10 cellular contexts compared by ENCODE assay signal in the genomic region with DNA sequence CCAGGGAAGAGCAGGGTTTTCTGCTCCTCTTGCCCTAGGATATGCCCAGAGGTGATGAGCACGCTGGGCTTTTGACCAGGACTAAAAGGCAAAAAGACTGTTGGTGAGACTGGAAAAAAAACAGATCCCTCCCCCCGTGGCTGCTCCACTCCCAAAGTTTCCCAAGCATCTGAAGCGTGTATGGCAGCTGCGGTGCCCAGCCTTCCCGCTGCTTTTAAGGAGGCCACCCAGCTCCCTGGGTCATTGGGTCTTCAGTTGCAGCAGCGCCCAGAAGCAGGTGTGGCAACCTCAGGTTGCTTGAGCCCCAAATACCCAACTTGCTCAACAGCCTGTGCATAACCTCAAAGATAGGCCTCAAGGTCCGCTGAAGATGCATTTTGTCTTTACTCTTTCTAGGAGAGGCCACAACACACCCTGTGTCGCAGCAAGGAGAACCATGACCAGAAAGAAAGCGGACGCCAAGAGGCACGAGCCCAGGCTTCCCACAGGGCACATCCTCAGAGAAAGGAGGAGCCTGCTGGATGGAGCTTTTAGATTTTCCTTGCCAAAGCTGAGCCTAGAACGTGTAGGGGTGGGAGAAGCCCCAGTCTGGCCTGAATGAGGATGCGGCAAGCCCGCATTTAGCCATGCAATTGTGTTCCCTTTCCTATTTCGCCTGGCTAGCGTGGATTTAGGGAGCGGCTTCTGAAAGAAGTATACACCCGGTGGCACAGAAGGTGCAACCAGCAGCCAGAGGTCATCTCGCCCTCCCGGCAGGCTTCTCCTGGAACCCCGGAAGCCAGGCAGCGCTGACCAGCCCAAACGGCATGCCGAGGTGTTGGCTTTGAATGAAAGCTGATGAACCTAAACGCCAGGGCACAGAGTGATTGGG. TPM values are rescaled to one million over a fixed set of nuclear protein-coding genes. Genes with fewer than 3 reads are reported as not detected.
DNase-seq lines count a peak whose midpoint lies in the region; ATAC-seq and TF ChIP-seq lines count a peak whose summit lies in the region.
"Had no signal": no experiment of that assay in that cellular context is flagged by ENCODE, and none has a peak within 500 bp of the region (broad histone marks: within the 10 kb centered on the region; RNA-seq: fewer than 3 reads in every experiment).

No MANE protein-coding gene starts in this region.

- H3K4me3 ChIP-seq in sigmoid colon (peak overlapping the region; percentile 1 to 54 (median 46)), Peyer's patch (peak overlapping the region in 1 of 4 donors; percentile 65)
- H3K4me3 ChIP-seq: A549 had no signal

- TF ChIP-seq POLR2A in sigmoid colon (IDR thresholded peaks at IDR 0.05) (no peak), Peyer's patch (IDR thresholded peaks at IDR 0.05) (no peak)

- H3K36me3 ChIP-seq in sigmoid colon (no peaks in the 10 kb centered on the region), Peyer's patch (no peaks in the 10 kb centered on the region)

- H3K4me1 ChIP-seq in sigmoid colon (peaks cover 0 to 20% (median 16%) of the 10 kb centered on the region in 4 donors), Peyer's patch (peaks cover 0 to 18% (median 0%) of the 10 kb centered on the region in 4 donors)

- 73 to 81% methylated on average over 25 of the region's 25 CpGs for WGBS in sigmoid colon, 2 donors

- peaks cover 17% of the 10 kb centered on the region for H3K27me3 Mint-ChIP-seq in T-helper 17 cell

- H3K4me1 Mint-ChIP-seq in T-helper 17 cell: peaks cover 16% of the 10 kb centered on the region

- no peaks in the 10 kb centered on the region for H3K9me3 ChIP-seq in T-helper 17 cell (ENCODE audit: control insufficient read depth, low read length, poor library complexity, severe bottlenecking)
- H3K9me3 ChIP-seq in sigmoid colon: no peaks in the 10 kb centered on the region
- H3K9me3 ChIP-seq in Peyer's patch: no peaks in the 10 kb centered on the region
- H3K9me3 ChIP-seq: A549 had no signal

- H3K27ac Mint-ChIP-seq in T-helper 17 cell: peak overlapping the region; percentile 68

- H3K27ac ChIP-seq in sigmoid colon (no peak overlapping the region), Peyer's patch (no peak overlapping the region)
- H3K27ac ChIP-seq: A549 had no signal

- ATAC-seq in T-helper 17 cell (no peak), GM21423 (IDR thresholded peaks at IDR 0.05; ENCODE audit: unreplicated experiment) (no peak), GM19452 (IDR thresholded peaks at IDR 0.05; ENCODE audit: unreplicated experiment) (no peak)
- ATAC-seq: A549 had no signal

- no peak for TF ChIP-seq EP300 in sigmoid colon (IDR thresholded peaks at IDR 0.05)

- H3K4me3 Mint-ChIP-seq in T-helper 17 cell: peak overlapping the region; percentile 92

- DNase-seq in NCI-H146 (lab: John Stamatoyannopoulos, UW): peak; percentile 14
- DNase-seq in NCI-H146 treated with DMSO at 0.1 percent for 48 hours (lab: John Stamatoyannopoulos, UW; ENCODE audit: unreplicated experiment): no peak
- DNase-seq in T-helper 17 cell: no peak
- peak in 31 of 42 donors; percentile 7 to 62 (median 28) for DNase-seq in head of caudate nucleus
- DNase-seq in sigmoid colon: no peak
- DNase-seq in Peyer's patch: no peak
- DNase-seq: NCI-H446 had no signal

- no peaks in the 10 kb centered on the region for H3K36me3 Mint-ChIP-seq in T-helper 17 cell (ENCODE audit: low read depth)

- TF ChIP-seq CTCF in sigmoid colon (IDR thresholded peaks at IDR 0.05): no peak
- no peak for TF ChIP-seq CTCF in Peyer's patch (IDR thresholded peaks at IDR 0.05)

- H3K27me3 ChIP-seq in sigmoid colon (no peaks in the 10 kb centered on the region), Peyer's patch (no peaks in the 10 kb centered on the region)

- intact Hi-C loops in head of caudate nucleus (cut with DNase I): loop anchor here (5.0 kb wide), 1 partner anchor 260 kb away; no protein-coding TSS in a partner anchor
- intact Hi-C loops in sigmoid colon (cut with DNase I): no loop called here

RNA-seq across cellular contexts. Expression of a gene that starts 1.9 kb away (rescaled TPM):
- 1 to 10 TPM; 1.8 to 2.2 TPM for total RNA-seq in T-helper 17 cell
- total RNA-seq in sigmoid colon: 1 to 10 TPM; 5.8 to 7.7 (median 6.6) TPM
- polyA plus RNA-seq in sigmoid colon: 1 to 10 TPM in 2 of 3 donors, under 1 TPM in 1; 0.69 to 2.6 (median 1.2) TPM
- total RNA-seq in Peyer's patch: 10 to 100 TPM in 3 of 4 donors, 1 to 10 TPM in 1; 6.7 to 24.8 (median 19.7) TPM

Comparison
In these comparisons a context has a peak if more than half of its experiments do, and no peak if none do; other contexts are left out.
1. DNase-seq: peak in NCI-H146 (single experiment) and head of caudate nucleus (31 of 42); none in NCI-H146 treated with DMSO at 0.1 percent for 48 hours (single experiment), T-helper 17 cell (0 of 3), sigmoid colon (single experiment) and Peyer's patch (0 of 3).